Comparison of ENCODE assay signal across 1 cellular context in genomic region chr11:22343411-22344032, GRCh38.
TF ChIP-seq lines count a peak whose summit lies in the region.

No MANE protein-coding gene starts in this region.

TF ChIP-seq in HepG2, 621 proteins besides CTCF, POLR2A, EP300 and RAD21:
- TF ChIP-seq KIAA2018 (CRISPR knock-in tag; IDR thresholded peaks at IDR 0.05; ENCODE audit: borderline replicate concordance): no peak
- TF ChIP-seq ZNF572 (CRISPR knock-in tag; IDR thresholded peaks at IDR 0.05): no peak
- TF ChIP-seq CREM (IDR thresholded peaks at IDR 0.05): no peak
- TF ChIP-seq CREM (CRISPR knock-in tag; IDR thresholded peaks at IDR 0.05): no peak
- no peak for TF ChIP-seq GATA4 (IDR thresholded peaks at IDR 0.05; ENCODE audit: borderline replicate concordance, low read depth)
- no peak for TF ChIP-seq SNAPC5 (CRISPR knock-in tag; IDR thresholded peaks at IDR 0.05; ENCODE audit: borderline replicate concordance)
TF ChIP-seq in HepG2: peak in this region for 0.
